10 cellular contexts compared by ENCODE assay signal in genomic region chr1:40241372-40241771, GRCh38. TPM values are rescaled to one million over a fixed set of nuclear protein-coding genes. Genes with fewer than 3 reads are reported as not detected.
DNase-seq lines count a peak whose midpoint lies in the region; ATAC-seq and TF ChIP-seq lines count a peak whose summit lies in the region.
"Had no signal": no experiment of that assay in that cellular context is flagged by ENCODE, and none has a peak within 500 bp of the region (broad histone marks: within the 10 kb centered on the region; RNA-seq: fewer than 3 reads in every experiment).

No MANE protein-coding gene starts in this region.

- H3K4me3 Mint-ChIP-seq in HFFc6 = peak overlapping the region; percentile 47
- H3K4me3 Mint-ChIP-seq in T-cell = no peak overlapping the region
- H3K4me3 Mint-ChIP-seq in naive thymus-derived CD4-positive, alpha-beta T cell = peak overlapping the region in 3 of 10 donors; percentile 2 to 64 (median 8)

- H3K27me3 ChIP-seq in naive thymus-derived CD4-positive, alpha-beta T cell (ENCODE audit: control insufficient read depth in 2 of 2, insufficient read depth in 2 of 2, low read length in 2 of 2) = no peaks in the 10 kb centered on the region

- H3K9me3 Mint-ChIP-seq in HFFc6 = no peaks in the 10 kb centered on the region
- no peaks in the 10 kb centered on the region for H3K9me3 Mint-ChIP-seq in T-cell
- peaks cover 0 to 8% (median 0%) of the 10 kb centered on the region in 11 donors for H3K9me3 Mint-ChIP-seq in naive thymus-derived CD4-positive, alpha-beta T cell

- ATAC-seq in GM18858 (IDR thresholded peaks at IDR 0.05; ENCODE audit: unreplicated experiment) (peak; percentile 15), T-cell (replicated peaks in 1 of 4) (peak in 1 of 4 experiments; percentile 38), HG03025 (IDR thresholded peaks at IDR 0.05; ENCODE audit: low FRiP score, unreplicated experiment) (no peak)
- ATAC-seq in naive thymus-derived CD4-positive, alpha-beta T cell = peak; percentile 43

- peaks cover 7% of the 10 kb centered on the region; the same call in 1 of the 2 replicates for H3K27me3 Mint-ChIP-seq in HFFc6 (ENCODE audit: insufficient read depth)
- H3K27me3 Mint-ChIP-seq in T-cell = no peaks in the 10 kb centered on the region
- no peaks in the 10 kb centered on the region for H3K27me3 Mint-ChIP-seq in naive thymus-derived CD4-positive, alpha-beta T cell

- H3K27ac ChIP-seq in naive thymus-derived CD4-positive, alpha-beta T cell (ENCODE audit: low read depth, low read length) = no peak overlapping the region

- H3K36me3 ChIP-seq in naive thymus-derived CD4-positive, alpha-beta T cell (ENCODE audit: control insufficient read depth in 2 of 3, insufficient read depth in 3 of 3, low read length in 3 of 3) = peaks cover 9 to 17% (median 13%) of the 10 kb centered on the region in 3 experiments

- CTCF ChIA-PET in T-cell (lab: Charles Lee) = interaction anchor here (0.7 to 2.5 kb wide), 8 partner anchors 9 to 495 kb away, joined by 3 to 6 read pairs (median 4); partner anchors contain the start of gene SMAP2 (in 1 of the 2)
- CTCF ChIA-PET in naive thymus-derived CD4-positive, alpha-beta T cell (lab: Charles Lee) = interaction anchor here (0.7 to 1.1 kb wide), 2 partner anchors 89 to 269 kb away, joined by 3 read pairs; no protein-coding TSS in a partner anchor

- H3K36me3 Mint-ChIP-seq in HFFc6 (ENCODE audit: low read depth) (peaks cover 44% of the 10 kb centered on the region), T-cell (peaks cover 26% of the 10 kb centered on the region)
- H3K36me3 Mint-ChIP-seq in naive thymus-derived CD4-positive, alpha-beta T cell = peaks cover 6 to 42% (median 31%) of the 10 kb centered on the region in 5 donors

- H3K4me3 ChIP-seq in naive thymus-derived CD4-positive, alpha-beta T cell (ENCODE audit: low read length) = no peak overlapping the region

- H3K9me3 ChIP-seq in naive thymus-derived CD4-positive, alpha-beta T cell (ENCODE audit: control insufficient read depth in 2 of 3, low read length in 3 of 3) = no peaks in the 10 kb centered on the region

- peak overlapping the region; percentile 83 for H3K27ac Mint-ChIP-seq in HFFc6
- H3K27ac Mint-ChIP-seq in T-cell = peak overlapping the region; percentile 77 to 81
- H3K27ac Mint-ChIP-seq in naive thymus-derived CD4-positive, alpha-beta T cell = peak overlapping the region in 6 of 9 donors; percentile 2 to 81 (median 18)

- POLR2A ChIA-PET in T-cell (lab: Charles Lee) = interaction anchor here in 1 of 2 donors (0.7 to 1.0 kb wide), 3 partner anchors 16 to 144 kb away, joined by 3 to 12 read pairs (median 4); no protein-coding TSS in a partner anchor
- POLR2A ChIA-PET in naive thymus-derived CD4-positive, alpha-beta T cell (lab: Charles Lee) = interaction anchor here (0.9 to 1.6 kb wide), 2 partner anchors 16 to 81 kb away, joined by 5 to 8 read pairs; partner anchors contain the start of gene ZMPSTE24

- intact Hi-C loops in naive thymus-derived CD4-positive, alpha-beta T cell (cut with micrococcal nuclease) = loop anchor here in 1 of 2 donors (1.0 to 5.0 kb wide), 4 partner anchors 9 to 161 kb away; partner anchors contain the start of gene RLF

- peaks cover 12 to 14% of the 10 kb centered on the region in 2 donors for H3K4me1 ChIP-seq in naive thymus-derived CD4-positive, alpha-beta T cell (ENCODE audit: control insufficient read depth in 2 of 2, insufficient read depth in 2 of 2, low read length in 2 of 2)

- H3K4me1 Mint-ChIP-seq in HFFc6 (ENCODE audit: low read depth) (peaks cover 62% of the 10 kb centered on the region), T-cell (peaks cover 14 to 17% (median 16%) of the 10 kb centered on the region in 3 donors)
- peaks cover 7 to 74% (median 19%) of the 10 kb centered on the region in 7 donors for H3K4me1 Mint-ChIP-seq in naive thymus-derived CD4-positive, alpha-beta T cell

- TF ChIP-seq CTCF in HFFc6 (IDR thresholded peaks at IDR 0.05) = no peak

- no peak for DNase-seq in HFFc6
- no peak for DNase-seq in T-cell
- no peak for DNase-seq in naive thymus-derived CD4-positive, alpha-beta T cell
- no peak for DNase-seq in stimulated activated CD4-positive, alpha-beta T cell treated with anti-CD3 and anti-CD28 coated beads, Interleukin-2, amount 100 ng/mL, for 48 hours
- DNase-seq in T1000 (lab: John Stamatoyannopoulos, UW) = no peak
- DNase-seq: NCI-H1417 treated with DMSO at 0.1 percent for 48 hours had no signal

RNA-seq across cellular contexts. Expression of gene TMCO2, which starts 6.4 kb away (rescaled TPM):
- total RNA-seq in HFFc6 (2021; fragmentation: NEBNext Ultra II Directional; extraction: Animal tissue kit (Norgen Biotek cat#: 25700)) = not detected
- total RNA-seq in T-cell = not detected
- not detected for total RNA-seq in naive thymus-derived CD4-positive, alpha-beta T cell
- polyA plus RNA-seq in naive thymus-derived CD4-positive, alpha-beta T cell = not detected
- total RNA-seq: SK-MEL-5, ureter had no signal

RNA-seq across cellular contexts. Expression of gene ZMPSTE24, which starts 16.7 kb away (rescaled TPM):
- total RNA-seq in HFFc6 (2021; fragmentation: NEBNext Ultra II Directional; extraction: Animal tissue kit (Norgen Biotek cat#: 25700)) = 10 to 100 TPM; 66.4 to 79.3 (median 78.3) TPM
- total RNA-seq in T-cell = 10 to 100 TPM; 12.4 to 16.9 (median 15.2) TPM
- 10 to 100 TPM in 4 of 5 experiments, 1 to 10 TPM in 1; 9.5 to 31.0 (median 14.1) TPM for total RNA-seq in naive thymus-derived CD4-positive, alpha-beta T cell
- 10 to 100 TPM; 14.5 to 19.2 TPM for polyA plus RNA-seq in naive thymus-derived CD4-positive, alpha-beta T cell

Comparison
In these comparisons a context has a peak if more than half of its experiments do, and no peak if none do; other contexts are left out.
1. H3K27ac Mint-ChIP-seq: peak in every context shown above with its lines; median percentile 83 in HFFc6; 79 in T-cell; 18 in naive thymus-derived CD4-positive, alpha-beta T cell.